ENCODE assay signal across 8 cellular contexts in genomic region chr3:49358884-49359225, GRCh38. TPM values are rescaled to one million over a fixed set of nuclear protein-coding genes. Genes with fewer than 3 reads are reported as not detected.
DNase-seq lines count a peak whose midpoint lies in the region; ATAC-seq and TF ChIP-seq lines count a peak whose summit lies in the region.

No MANE protein-coding gene starts in this region.

- H3K27ac ChIP-seq in Peyer's patch, result peak overlapping the region; percentile 85 to 95 (median 94)
- peak overlapping the region; percentile 81 to 84 for H3K27ac ChIP-seq in prostate gland

- no peak for ATAC-seq in GM19467 (IDR thresholded peaks at IDR 0.05; ENCODE audit: unreplicated experiment)

- CTCF ChIA-PET in activated naive CD4-positive, alpha-beta T cell treated with anti-CD3 and anti-CD28 coated beads for 36 hours (lab: Charles Lee), result interaction anchor here (0.6 to 1.7 kb wide), 5 partner anchors 14 to 443 kb away, joined by 3 to 13 read pairs (median 5); partner anchors contain the start of gene USP4

- no peaks in the 10 kb centered on the region for H3K9me3 Mint-ChIP-seq in activated naive CD4-positive, alpha-beta T cell treated with anti-CD3 and anti-CD28 coated beads for 36 hours

- H3K4me3 ChIP-seq in Peyer's patch, result peak overlapping the region; percentile 68 to 85 (median 78)
- peak overlapping the region; percentile 80 for H3K4me3 ChIP-seq in epithelial cell of proximal tubule (ENCODE audit: low read depth, low read length)
- H3K4me3 ChIP-seq in prostate gland, result peak overlapping the region; percentile 48 to 74

- H3K27ac Mint-ChIP-seq in activated naive CD4-positive, alpha-beta T cell treated with anti-CD3 and anti-CD28 coated beads for 36 hours, result peak overlapping the region; percentile 94

- peaks cover 56% of the 10 kb centered on the region for H3K36me3 Mint-ChIP-seq in activated naive CD4-positive, alpha-beta T cell treated with anti-CD3 and anti-CD28 coated beads for 36 hours (ENCODE audit: low read depth)

- peaks cover 25% of the 10 kb centered on the region for H3K4me1 Mint-ChIP-seq in activated naive CD4-positive, alpha-beta T cell treated with anti-CD3 and anti-CD28 coated beads for 36 hours (ENCODE audit: low read depth)

- TF ChIP-seq CTCF in Peyer's patch (IDR thresholded peaks at IDR 0.05) (no peak), epithelial cell of proximal tubule (conservative IDR thresholded peaks at IDR 0.05; ENCODE audit: low read depth, low read length) (no peak), prostate gland (IDR thresholded peaks at IDR 0.05) (no peak), GM10266 (IDR thresholded peaks at IDR 0.05; ENCODE audit: control insufficient read depth, insufficient read depth, low read depth, missing control alignments) (no peak)

- H3K36me3 ChIP-seq in Peyer's patch, result peaks cover 0 to 44% (median 0%) of the 10 kb centered on the region in 3 donors
- H3K36me3 ChIP-seq in prostate gland, result peaks cover 0 to 10% of the 10 kb centered on the region in 2 donors

- no peaks in the 10 kb centered on the region for H3K27me3 Mint-ChIP-seq in activated naive CD4-positive, alpha-beta T cell treated with anti-CD3 and anti-CD28 coated beads for 36 hours (ENCODE audit: low read depth)

- no peaks in the 10 kb centered on the region for H3K9me3 ChIP-seq in Peyer's patch
- no peaks in the 10 kb centered on the region for H3K9me3 ChIP-seq in prostate gland

- H3K4me3 Mint-ChIP-seq in activated naive CD4-positive, alpha-beta T cell treated with anti-CD3 and anti-CD28 coated beads for 36 hours, result peak overlapping the region; percentile 92

- TF ChIP-seq POLR2A in Peyer's patch (IDR thresholded peaks at IDR 0.05) (no peak), prostate gland (IDR thresholded peaks at IDR 0.05) (no peak)

- H3K27me3 ChIP-seq in Peyer's patch (no peaks in the 10 kb centered on the region), prostate gland (replicated peaks; ENCODE audit: insufficient read depth) (no peaks in the 10 kb centered on the region)

- intact Hi-C loops in activated naive CD4-positive, alpha-beta T cell treated with anti-CD3 and anti-CD28 coated beads for 36 hours (cut with micrococcal nuclease), result loop anchor here (1.0 to 5.0 kb wide), 5 partner anchors 18 to 337 kb away; partner anchors contain the start of genes NDUFAF3, TCTA and USP4
- intact Hi-C loops in prostate gland (cut with DNase I), result loop anchor here (5.0 kb wide), 1 partner anchor 53 kb away; the partner anchor contains the start of genes RHOA and TCTA

- 25% methylated on average over 3 of the region's 3 CpGs for WGBS in prostate gland

- H3K4me1 ChIP-seq in Peyer's patch (peaks cover 0 to 10% (median 6%) of the 10 kb centered on the region in 4 donors), prostate gland (replicated peaks) (peaks cover 8% of the 10 kb centered on the region)

- peak; percentile 52 for DNase-seq in activated naive CD4-positive, alpha-beta T cell treated with anti-CD3 and anti-CD28 coated beads for 36 hours
- no peak for DNase-seq in activated naive CD4-positive, alpha-beta T cell (lab: John Stamatoyannopoulos, UW)
- no peak for DNase-seq in Peyer's patch
- DNase-seq in epithelial cell of proximal tubule (ENCODE audit: low read depth), result no peak
- DNase-seq in prostate gland (ENCODE audit: low spot score), result no peak
- DNase-seq in GM10266 (ENCODE audit: extremely low spot score), result no peak
- DNase-seq in activated CD4-positive, alpha-beta T cell treated with anti-CD3 and anti-CD28 coated beads for 1 hour, result no peak

RNA-seq across cellular contexts. Expression of gene GPX1, which starts 0.7 kb away (rescaled TPM):
- 100 to 1,000 TPM; 198 to 202 TPM for total RNA-seq in activated naive CD4-positive, alpha-beta T cell treated with anti-CD3 and anti-CD28 coated beads for 36 hours
- total RNA-seq in Peyer's patch (100 to 1,000 TPM; 104 to 161 (median 130) TPM), epithelial cell of proximal tubule (339 and 557 TPM in 2 replicates), prostate gland (100 to 1,000 TPM; 250 to 279 TPM)

RNA-seq across cellular contexts. Expression of gene USP4, which starts 19.0 kb away (rescaled TPM):
- 10 to 100 TPM; 68.0 to 69.7 TPM for total RNA-seq in activated naive CD4-positive, alpha-beta T cell treated with anti-CD3 and anti-CD28 coated beads for 36 hours
- 100 to 1,000 TPM in 1 of 4 donors, 10 to 100 TPM in 3; 26.3 to 106 (median 47.5) TPM for total RNA-seq in Peyer's patch
- 6.2 and 8.7 TPM in 2 replicates for total RNA-seq in epithelial cell of proximal tubule
- 10 to 100 TPM; 18.3 to 30.8 TPM for total RNA-seq in prostate gland

RNA-seq across cellular contexts. Expression of gene RHOA, which starts 52.9 kb away (rescaled TPM):
- total RNA-seq in activated naive CD4-positive, alpha-beta T cell treated with anti-CD3 and anti-CD28 coated beads for 36 hours, result 100 to 1,000 TPM; 463 to 491 TPM
- total RNA-seq in Peyer's patch (100 to 1,000 TPM; 223 to 294 (median 274) TPM), epithelial cell of proximal tubule (355 and 504 TPM in 2 replicates), prostate gland (100 to 1,000 TPM; 296 to 343 TPM)

RNA-seq across cellular contexts. Expression of gene TCTA, which starts 53.4 kb away (rescaled TPM):
- 1 to 10 TPM; 9.4 to 9.5 TPM for total RNA-seq in activated naive CD4-positive, alpha-beta T cell treated with anti-CD3 and anti-CD28 coated beads for 36 hours
- total RNA-seq in Peyer's patch (10 to 100 TPM; 12.4 to 56.4 (median 40.9) TPM), epithelial cell of proximal tubule (16.9 and 21.7 TPM in 2 replicates), prostate gland (10 to 100 TPM; 39.6 to 70.0 TPM)
